Comparison of ENCODE assay signal across 8 cellular contexts in genomic region chr5:73565166-73565968, GRCh38. TPM values are rescaled to one million over a fixed set of nuclear protein-coding genes. Genes with fewer than 3 reads are reported as not detected.
DNase-seq lines count a peak whose midpoint lies in the region; ATAC-seq, FAIRE-seq and TF ChIP-seq lines count a peak whose summit lies in the region.

TSS of gene ANKRA2 (minus strand) at chr5:73565639. CDS start at chr5:73562881, 2,758 bp downstream.
TSS of gene UTP15 (plus strand) at chr5:73565743. CDS start at chr5:73567345, 1,602 bp downstream.

- peak; percentile 88 for FAIRE-seq in pancreas (lab: Jason Lieb, UNC)

- peaks cover 37% of the 10 kb centered on the region for H3K36me3 ChIP-seq in adipocyte (ENCODE audit: control insufficient read depth, insufficient read depth, low read length, severe bottlenecking)
- peaks cover 0 to 8% (median 7%) of the 10 kb centered on the region in 3 donors for H3K36me3 ChIP-seq in pancreas
- peaks cover 21 to 33% (median 28%) of the 10 kb centered on the region in 3 donors for H3K36me3 ChIP-seq in tibial artery

- H3K9me3 ChIP-seq in adipocyte (ENCODE audit: control insufficient read depth, low read length) = no peaks in the 10 kb centered on the region
- no peaks in the 10 kb centered on the region for H3K9me3 ChIP-seq in pancreas
- H3K9me3 ChIP-seq in tibial artery = no peaks in the 10 kb centered on the region

- 0% methylated on average over 60 of the region's 60 CpGs for WGBS in pancreas, 2 donors

- ATAC-seq in HG02798 (IDR thresholded peaks at IDR 0.05; ENCODE audit: poor library complexity, unreplicated experiment) (peak; percentile 97), Right ventricle myocardium superior (ENCODE audit: poor library complexity) (peak; percentile 100), pancreas (peak; percentile 98 to 99 (median 98))

- peak within 1 kb of the TSS; percentile 85 to 95 (median 89) for H3K27ac ChIP-seq in pancreas
- peak within 1 kb of the TSS; percentile 91 to 95 for H3K27ac ChIP-seq in tibial artery

- no peaks in the 10 kb centered on the region for H3K27me3 ChIP-seq in adipocyte (replicated peaks; ENCODE audit: control insufficient read depth, insufficient read depth, low read length)
- H3K27me3 ChIP-seq in pancreas = no peaks in the 10 kb centered on the region
- no peaks in the 10 kb centered on the region for H3K27me3 ChIP-seq in tibial artery

- H3K4me1 ChIP-seq in adipocyte (ENCODE audit: control insufficient read depth, insufficient read depth, low read length) = peaks cover 39% of the 10 kb centered on the region
- H3K4me1 ChIP-seq in pancreas = peaks cover 11 to 29% (median 15%) of the 10 kb centered on the region in 3 donors
- H3K4me1 ChIP-seq in tibial artery = peaks cover 0 to 29% (median 17%) of the 10 kb centered on the region in 4 donors

- peak; percentile 93 for DNase-seq in NCI-H1436 (lab: John Stamatoyannopoulos, UW)
- DNase-seq in T follicular helper cell (ENCODE audit: low read depth) = peak; percentile 99
- DNase-seq in adipocyte (ENCODE audit: low read depth) = peak; percentile 100
- DNase-seq in Right ventricle myocardium superior = peak; percentile 100
- DNase-seq in pancreas = peak; percentile 97 to 100 (median 99)
- peak; percentile 99 for DNase-seq in tibial artery

- H3K9ac ChIP-seq in adipocyte (ENCODE audit: low read length) = peak within 1 kb of the TSS; percentile 98

- intact Hi-C loops in Right ventricle myocardium superior (cut with DNase I) (no loop called here), pancreas (cut with DNase I) (no loop called here), tibial artery (cut with DNase I; ENCODE audit: low total_unique reads) (loop anchor here (5.0 kb wide), 1 partner anchor 53 kb away; no protein-coding TSS in a partner anchor)

- TF ChIP-seq CTCF in GM12875 (IDR thresholded peaks at IDR 0.05; ENCODE audit: borderline replicate concordance, insufficient read depth, low read depth, low read length) (no peak), pancreas (IDR thresholded peaks at IDR 0.05) (no peak), tibial artery (IDR thresholded peaks at IDR 0.05) (no peak)

- H3K4me3 ChIP-seq in GM12875 (ENCODE audit: low read depth, low read length) (peak within 1 kb of the TSS; percentile 78), adipocyte (ENCODE audit: low read length) (peak within 1 kb of the TSS; percentile 97), pancreas (peak within 1 kb of the TSS; percentile 76 to 87 (median 83)), tibial artery (peak within 1 kb of the TSS; percentile 69 to 74)

RNA-seq across cellular contexts. Expression of gene ANKRA2, which starts in this region (rescaled TPM):
- total RNA-seq in Right ventricle myocardium superior (12.7 TPM), pancreas (10 to 100 TPM in 2 of 6 donors, 1 to 10 TPM in 4; 6.9 to 15.7 (median 9.6) TPM)
- polyA plus RNA-seq in pancreas = 10 to 100 TPM; 10.6 to 20.4 TPM

RNA-seq across cellular contexts. Expression of gene UTP15, which starts in this region (rescaled TPM):
- total RNA-seq in Right ventricle myocardium superior (10.5 TPM), pancreas (1 to 10 TPM; 3.0 to 8.2 (median 6.9) TPM)
- 1 to 10 TPM; 1.9 to 4.5 TPM for polyA plus RNA-seq in pancreas

Comparison
In these comparisons a context has a peak if more than half of its experiments do, and no peak if none do; other contexts are left out.
1. Peak in every context shown above with its lines: DNase-seq, ATAC-seq, H3K4me3 ChIP-seq and H3K27ac ChIP-seq.